Comparison of ENCODE assay signal across 9 cellular contexts in genomic region chr17:55005520-55005919, GRCh38. TPM values are rescaled to one million over a fixed set of nuclear protein-coding genes. Genes with fewer than 3 reads are reported as not detected.
DNase-seq lines count a peak whose midpoint lies in the region; ATAC-seq and TF ChIP-seq lines count a peak whose summit lies in the region.
"Had no signal": no experiment of that assay in that cellular context is flagged by ENCODE, and none has a peak within 500 bp of the region (broad histone marks: within the 10 kb centered on the region; RNA-seq: fewer than 3 reads in every experiment).

No MANE protein-coding gene starts in this region.

- peaks cover 0 to 2% (median 0%) of the 10 kb centered on the region in 4 donors for H3K4me1 Mint-ChIP-seq in CD4-positive, CD25-positive, alpha-beta regulatory T cell

- H3K9me3 Mint-ChIP-seq in CD4-positive, CD25-positive, alpha-beta regulatory T cell: no peaks in the 10 kb centered on the region
- H3K9me3 Mint-ChIP-seq: activated naive CD4-positive, alpha-beta T cell treated with anti-CD3 and anti-CD28 coated beads for 36 hours had no signal

- in situ Hi-C loops in GM23248 (cut with MboI): no loop called here

- BruUV-seq in PC-9 (replicated peaks; lab: Mats Ljungman, UMichigan): no TSS peak

- H3K9ac ChIP-seq in GM23248: no peak overlapping the region

- 86 to 97% methylated on average over 1 of the region's 1 CpG for WGBS in GM23248 (ENCODE audit: low coverage in 1 of 2, low lambda C conversion rate in 2 of 2, missing lambda C conversion rate in 2 of 2), 2 experiments
- 97 to 100% (median 98%) methylated on average over 1 of the region's 1 CpG for WGBS in psoas muscle, 3 donors

- TF ChIP-seq CTCF in PC-9 (conservative IDR thresholded peaks at IDR 0.05) (peak; percentile 67), psoas muscle (IDR thresholded peaks at IDR 0.05) (no peak)

- H3K9me3 ChIP-seq in CD4-positive, CD25-positive, alpha-beta regulatory T cell (ENCODE audit: control insufficient read depth in 2 of 2, low read length in 2 of 2): no peaks in the 10 kb centered on the region
- H3K9me3 ChIP-seq in GM23248 (ENCODE audit: low read depth) (no peaks in the 10 kb centered on the region), PC-9 (ENCODE audit: insufficient read depth, low read depth) (no peaks in the 10 kb centered on the region), psoas muscle (no peaks in the 10 kb centered on the region)

- peaks cover 13% of the 10 kb centered on the region for H3K36me3 Mint-ChIP-seq in CD4-positive, CD25-positive, alpha-beta regulatory T cell

- H2AFZ ChIP-seq in GM23248 (no peak overlapping the region), PC-9 (no peak overlapping the region)

- intact Hi-C loops in PC-9 (cut with micrococcal nuclease; ENCODE audit: unreplicated experiment): no loop called here
- intact Hi-C loops in psoas muscle (cut with DNase I): no loop called here

- H3K4me1 ChIP-seq in CD4-positive, CD25-positive, alpha-beta regulatory T cell (ENCODE audit: control insufficient read depth, insufficient read depth, low read length, poor library complexity, severe bottlenecking): no peaks in the 10 kb centered on the region
- no peaks in the 10 kb centered on the region for H3K4me1 ChIP-seq in GM23248 (ENCODE audit: insufficient read depth)
- H3K4me1 ChIP-seq in PC-9 (replicated peaks; ENCODE audit: insufficient read depth): no peaks in the 10 kb centered on the region
- no peaks in the 10 kb centered on the region for H3K4me1 ChIP-seq in psoas muscle

- POLR2A ChIA-PET in PC-9 (lab: Charles Lee; ENCODE audit: unreplicated experiment): no interaction called here

- H3K27ac ChIP-seq in CD4-positive, CD25-positive, alpha-beta regulatory T cell (ENCODE audit: insufficient read depth, low read length, poor library complexity, severe bottlenecking): no peak overlapping the region
- H3K27ac ChIP-seq in GM23248: no peak overlapping the region
- H3K27ac ChIP-seq in PC-9: no peak overlapping the region
- H3K27ac ChIP-seq in psoas muscle: no peak overlapping the region

- no peak overlapping the region for H3K27ac Mint-ChIP-seq in CD4-positive, CD25-positive, alpha-beta regulatory T cell
- H3K27ac Mint-ChIP-seq: activated naive CD4-positive, alpha-beta T cell treated with anti-CD3 and anti-CD28 coated beads for 36 hours had no signal

- H3K4me3 ChIP-seq in CD4-positive, CD25-positive, alpha-beta regulatory T cell (ENCODE audit: low read depth, low read length): no peak overlapping the region
- H3K4me3 ChIP-seq in GM23248: no peak overlapping the region
- no peak overlapping the region for H3K4me3 ChIP-seq in PC-9
- H3K4me3 ChIP-seq in psoas muscle: no peak overlapping the region

- CTCF ChIA-PET in PC-9 (lab: Charles Lee): no interaction called here

- H3K4me3 Mint-ChIP-seq in CD4-positive, CD25-positive, alpha-beta regulatory T cell: no peak overlapping the region
- H3K4me3 Mint-ChIP-seq: activated naive CD4-positive, alpha-beta T cell treated with anti-CD3 and anti-CD28 coated beads for 36 hours had no signal

- DNase-seq in CD4-positive, CD25-positive, alpha-beta regulatory T cell: peak in 2 of 3 donors; percentile 2 to 61
- DNase-seq in GM23248 (peak; percentile 13), PC-9 (no peak), glomerular visceral epithelial cell (ENCODE audit: extremely low spot score) (peak; percentile 17), psoas muscle (no peak), NOMO-1 (lab: John Stamatoyannopoulos, UW; ENCODE audit: unreplicated experiment in 2 of 2) (no peak), mucosa of gallbladder (ENCODE audit: low spot score) (no peak)
- DNase-seq: activated naive CD4-positive, alpha-beta T cell treated with anti-CD3 and anti-CD28 coated beads for 36 hours had no signal

- H3K27me3 ChIP-seq in CD4-positive, CD25-positive, alpha-beta regulatory T cell (ENCODE audit: control insufficient read depth, insufficient read depth, low read length): no peaks in the 10 kb centered on the region
- H3K27me3 ChIP-seq in GM23248 (replicated peaks; ENCODE audit: insufficient read depth): no peaks in the 10 kb centered on the region
- no peaks in the 10 kb centered on the region for H3K27me3 ChIP-seq in PC-9 (ENCODE audit: insufficient read depth, low read depth)
- no peaks in the 10 kb centered on the region for H3K27me3 ChIP-seq in psoas muscle (ENCODE audit: insufficient read depth in 3 of 3, low read length in 2 of 3)

- no peaks in the 10 kb centered on the region for H3F3A ChIP-seq in GM23248 (ENCODE audit: insufficient read depth)
- no peaks in the 10 kb centered on the region for H3F3A ChIP-seq in PC-9 (ENCODE audit: insufficient read depth, low read depth)

- no peak for ATAC-seq in CD4-positive, CD25-positive, alpha-beta regulatory T cell (ENCODE audit: low read depth in 2 of 2)
- ATAC-seq in psoas muscle: no peak
- no peak for ATAC-seq in HG03342 (IDR thresholded peaks at IDR 0.05; ENCODE audit: unreplicated experiment)

- no peaks in the 10 kb centered on the region for H3K27me3 Mint-ChIP-seq in CD4-positive, CD25-positive, alpha-beta regulatory T cell

- H3K9me2 ChIP-seq in GM23248 (ENCODE audit: insufficient read depth): no peaks in the 10 kb centered on the region
- no peaks in the 10 kb centered on the region for H3K9me2 ChIP-seq in PC-9 (ENCODE audit: insufficient read depth)

- peaks cover 4% of the 10 kb centered on the region for H3K36me3 ChIP-seq in CD4-positive, CD25-positive, alpha-beta regulatory T cell (ENCODE audit: control insufficient read depth, insufficient read depth, low read length)
- H3K36me3 ChIP-seq in GM23248 (ENCODE audit: low read depth): peaks cover 8% of the 10 kb centered on the region; the same call in 1 of the 2 replicates
- no peaks in the 10 kb centered on the region for H3K36me3 ChIP-seq in PC-9 (ENCODE audit: low read depth)
- H3K36me3 ChIP-seq in psoas muscle (ENCODE audit: insufficient read depth in 1 of 2, low read depth in 1 of 2): peaks cover 0 to 9% of the 10 kb centered on the region in 2 donors

- H3K4me2 ChIP-seq in GM23248 (ENCODE audit: unreplicated experiment) (no peak overlapping the region), PC-9 (no peak overlapping the region)

- no peaks in the 10 kb centered on the region for H4K20me1 ChIP-seq in GM23248 (ENCODE audit: insufficient read depth)
- H4K20me1 ChIP-seq in PC-9 (ENCODE audit: insufficient read depth): no peaks in the 10 kb centered on the region

- H3K79me2 ChIP-seq in GM23248 (ENCODE audit: insufficient read depth) (no peaks in the 10 kb centered on the region), PC-9 (ENCODE audit: low read depth) (no peaks in the 10 kb centered on the region)

RNA-seq across cellular contexts. Expression of gene STXBP4, which starts 37.0 kb away (rescaled TPM):
- total RNA-seq in CD4-positive, CD25-positive, alpha-beta regulatory T cell: 7.6 TPM
- polyA plus RNA-seq in CD4-positive, CD25-positive, alpha-beta regulatory T cell: 1 to 10 TPM; 2.4 to 3.0 (median 2.6) TPM
- 4.6 and 5.9 TPM in 2 replicates for total RNA-seq in GM23248 (2014; rRNA removed; shearing (Covaris generic))
- polyA plus RNA-seq in GM23248 (2016; fragmentation: Nextera tagmentation; extraction: Ambion mirVana) (8.4 and 8.7 TPM in 2 replicates), psoas muscle (1 to 10 TPM in 1 of 3 donors, under 1 TPM in 2; 0.53 to 2.3 (median 0.79) TPM)
- total RNA-seq in PC-9 (2021) (6.2 and 12.0 TPM in 2 replicates), psoas muscle (1 to 10 TPM; 1.5 to 4.1 (median 2.7) TPM), mucosa of gallbladder (25.9 TPM)

RNA-seq across cellular contexts. Expression of gene COX11, which starts 37.1 kb away (rescaled TPM):
- total RNA-seq in CD4-positive, CD25-positive, alpha-beta regulatory T cell: 36.6 TPM
- polyA plus RNA-seq in CD4-positive, CD25-positive, alpha-beta regulatory T cell: 10 to 100 TPM; 59.7 to 66.2 (median 63.3) TPM
- 46.8 and 54.0 TPM in 2 replicates for total RNA-seq in GM23248 (2014; rRNA removed; shearing (Covaris generic))
- 38.2 and 38.9 TPM in 2 replicates for polyA plus RNA-seq in GM23248 (2016; fragmentation: Nextera tagmentation; extraction: Ambion mirVana)
- 54.1 and 58.2 TPM in 2 replicates for total RNA-seq in PC-9 (2021)
- total RNA-seq in psoas muscle: 10 to 100 TPM; 34.2 to 51.8 (median 41.3) TPM
- 10 to 100 TPM; 28.0 to 64.5 (median 42.7) TPM for polyA plus RNA-seq in psoas muscle
- 60.8 TPM for total RNA-seq in mucosa of gallbladder

Comparison
In these comparisons a context has a peak if more than half of its experiments do, and no peak if none do; other contexts are left out.
1. DNase-seq: peak in CD4-positive, CD25-positive, alpha-beta regulatory T cell (2 of 3), GM23248 (single experiment) and glomerular visceral epithelial cell (single experiment); none in PC-9 (0 of 2), psoas muscle (0 of 2), NOMO-1 (0 of 2) and mucosa of gallbladder (single experiment).